ENCODE assay signal across 2 cellular contexts in the genomic region with DNA sequence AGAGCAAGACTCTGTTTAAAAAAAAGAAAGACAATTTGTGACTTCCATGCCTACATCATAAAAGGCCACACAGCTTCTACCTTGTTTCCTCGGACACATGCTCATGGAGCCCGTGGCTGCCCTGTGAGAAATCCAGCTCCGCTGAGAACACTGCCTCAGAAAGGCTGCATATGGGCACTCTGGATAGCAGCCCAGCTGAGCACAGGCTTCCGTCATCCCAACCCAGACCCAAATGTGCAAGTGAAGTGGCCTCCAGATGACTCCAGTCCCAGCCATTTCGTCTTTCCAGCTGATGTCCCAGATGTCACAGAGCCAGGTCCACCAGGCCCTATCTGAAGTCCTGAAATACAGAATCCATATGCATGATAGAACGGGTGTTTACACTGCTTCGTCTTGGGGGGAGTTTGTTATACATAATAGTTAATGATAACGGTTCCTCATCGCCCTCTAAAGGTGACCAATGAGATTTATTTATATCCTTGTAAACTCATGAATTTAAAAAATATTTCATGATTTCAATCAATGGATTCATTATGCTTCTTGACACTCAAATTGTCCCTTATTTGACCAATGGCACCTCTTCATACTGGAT.
TF ChIP-seq lines count a peak whose summit lies in the region.

No MANE protein-coding gene starts in this region.

TF ChIP-seq in Ishikawa, 13 proteins besides CTCF, POLR2A, EP300 and RAD21 (continued from another document):
- TF ChIP-seq REST (IDR thresholded peaks at IDR 0.05; ENCODE audit: low read depth) (no peak), NFIC (IDR thresholded peaks at IDR 0.05) (no peak)
- TF ChIP-seq, protein P1, sequence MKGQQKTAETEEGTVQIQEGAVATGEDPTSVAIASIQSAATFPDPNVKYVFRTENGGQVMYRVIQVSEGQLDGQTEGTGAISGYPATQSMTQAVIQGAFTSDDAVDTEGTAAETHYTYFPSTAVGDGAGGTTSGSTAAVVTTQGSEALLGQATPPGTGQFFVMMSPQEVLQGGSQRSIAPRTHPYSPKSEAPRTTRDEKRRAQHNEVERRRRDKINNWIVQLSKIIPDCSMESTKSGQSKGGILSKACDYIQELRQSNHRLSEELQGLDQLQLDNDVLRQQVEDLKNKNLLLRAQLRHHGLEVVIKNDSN (IDR thresholded peaks at IDR 0.05) = no peak
- TF ChIP-seq, protein P2, sequence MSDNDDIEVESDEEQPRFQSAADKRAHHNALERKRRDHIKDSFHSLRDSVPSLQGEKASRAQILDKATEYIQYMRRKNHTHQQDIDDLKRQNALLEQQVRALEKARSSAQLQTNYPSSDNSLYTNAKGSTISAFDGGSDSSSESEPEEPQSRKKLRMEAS (IDR thresholded peaks at IDR 0.05) = no peak

TF ChIP-seq in K562, 482 proteins besides CTCF, POLR2A, EP300 and RAD21 (continued from another document):
- TF ChIP-seq PURB (CRISPR knock-in tag; IDR thresholded peaks at IDR 0.05; ENCODE audit: low read depth) (no peak), MTA2 (IDR thresholded peaks at IDR 0.05; ENCODE audit: low read depth) (no peak)
